ENCODE assay signal across 15 cellular contexts in genomic region chr1:229325401-229325800, GRCh38. TPM values are rescaled to one million over a fixed set of nuclear protein-coding genes. Genes with fewer than 3 reads are reported as not detected.
A peak's percentile ranks its signal among the peaks of the same experiment; 100 is the strongest.
DNase-seq lines count a peak whose midpoint lies in the region; ATAC-seq and FAIRE-seq lines count a peak whose summit lies in the region.
"Had no signal": no experiment of that assay in that cellular context is flagged by ENCODE, and none has a peak within 500 bp of the region (broad histone marks: within the 10 kb centered on the region; RNA-seq: fewer than 3 reads in every experiment).

No MANE protein-coding gene starts in this region.

- H3K27me3 Mint-ChIP-seq in activated T-helper 17 cell treated with anti-CD3 and anti-CD28 coated beads, Interleukin-2, amount 50 U/mL, for 72 hours, result no peaks in the 10 kb centered on the region
- no peaks in the 10 kb centered on the region for H3K27me3 Mint-ChIP-seq in naive B cell

- DNase-seq in GM18507 (ENCODE audit: extremely low spot score, insufficient read length, low read depth) (no peak), naive B cell (no peak), NCI-H2107 (lab: John Stamatoyannopoulos, UW) (no peak), AG20443 (ENCODE audit: low spot score) (no peak), 8988T (no peak)
- DNase-seq in stimulated activated naive CD4-positive, alpha-beta T cell (lab: John Stamatoyannopoulos, UW), result no peak
- DNase-seq: activated CD4-positive, alpha-beta T cell treated with anti-CD3 and anti-CD28 coated beads, Interleukin-2, amount 50 U/mL, for 1 hour; central memory CD4-positive, alpha-beta T cell; left colon; NCI-H1930; stimulated activated CD4-positive, alpha-beta T cell treated with anti-CD3 and anti-CD28 coated beads, Interleukin-15, amount 100 ng/mL, for 24 hours had no signal

- H3K4me3 Mint-ChIP-seq in activated T-helper 17 cell treated with anti-CD3 and anti-CD28 coated beads, Interleukin-2, amount 50 U/mL, for 72 hours, result peak overlapping the region; percentile 59
- H3K4me3 Mint-ChIP-seq in naive B cell, result peak overlapping the region in 5 of 8 donors; percentile 60 to 88 (median 74)

- no peak for ATAC-seq in activated T-helper 17 cell treated with anti-CD3 and anti-CD28 coated beads, Interleukin-2, amount 50 U/mL, for 72 hours (replicated peaks)
- no peak for ATAC-seq in naive B cell (ENCODE audit: low read depth in 2 of 2)
- ATAC-seq: left colon had no signal

- H3K27ac ChIP-seq in BLaER1 treated with 17β-estradiol and CSF1 and Interleukin-3, amounts not matched to agents 10 nM and 100 nM, result peak overlapping the region in 8 of 11 experiments; percentile 17 to 56 (median 44); a peak in 13 of 22 replicates
- H3K27ac ChIP-seq: HL-60 had no signal

- H3K9ac ChIP-seq in BLaER1 treated with 17β-estradiol and CSF1 and Interleukin-3, amounts not matched to agents 10 nM and 100 nM, result peak overlapping the region in 6 of 11 experiments; percentile 10 to 59 (median 45); a peak in 9 of 22 replicates

- H3K9me3 ChIP-seq in BLaER1 treated with 17β-estradiol and CSF1 and Interleukin-3, amounts not matched to agents 10 nM and 100 nM (replicated peaks in 1 of 11), result no peaks in the 10 kb centered on the region

- peaks cover 0 to 25% (median 0%) of the 10 kb centered on the region in 11 experiments; a peak in 4 of 22 replicates for H4K20me1 ChIP-seq in BLaER1 treated with 17β-estradiol and CSF1 and Interleukin-3, amounts not matched to agents 10 nM and 100 nM

- H3K27ac Mint-ChIP-seq in activated T-helper 17 cell treated with anti-CD3 and anti-CD28 coated beads, Interleukin-2, amount 50 U/mL, for 72 hours, result no peak overlapping the region
- peak overlapping the region in 5 of 6 donors; percentile 86 to 92 (median 89) for H3K27ac Mint-ChIP-seq in naive B cell

- peaks cover 94% of the 10 kb centered on the region for H3K36me3 Mint-ChIP-seq in activated T-helper 17 cell treated with anti-CD3 and anti-CD28 coated beads, Interleukin-2, amount 50 U/mL, for 72 hours (ENCODE audit: low read depth)
- H3K36me3 Mint-ChIP-seq in naive B cell, result peaks cover 10 to 18% of the 10 kb centered on the region in 2 donors

- H3K36me3 ChIP-seq in BLaER1 treated with 17β-estradiol and CSF1 and Interleukin-3, amounts not matched to agents 10 nM and 100 nM, result peaks cover 41 to 96% (median 66%) of the 10 kb centered on the region in 11 experiments; a peak in 21 of 22 replicates

- no peaks in the 10 kb centered on the region for H3K27me3 ChIP-seq in BLaER1 treated with 17β-estradiol and CSF1 and Interleukin-3, amounts not matched to agents 10 nM and 100 nM

- peak overlapping the region in 1 of 10 experiments; percentile 22; a peak in 1 of 20 replicates for H3K4me3 ChIP-seq in BLaER1 treated with 17β-estradiol and CSF1 and Interleukin-3, amounts not matched to agents 10 nM and 100 nM

- FAIRE-seq in GM18507 (lab: Jason Lieb, UNC), result peak; percentile 39

- H3K4me1 Mint-ChIP-seq in activated T-helper 17 cell treated with anti-CD3 and anti-CD28 coated beads, Interleukin-2, amount 50 U/mL, for 72 hours, result peaks cover 35% of the 10 kb centered on the region
- peaks cover 11 to 43% (median 30%) of the 10 kb centered on the region in 3 donors for H3K4me1 Mint-ChIP-seq in naive B cell

- H3K4me1 ChIP-seq in BLaER1 treated with 17β-estradiol and CSF1 and Interleukin-3, amounts not matched to agents 10 nM and 100 nM, result peaks cover 6 to 38% (median 10%) of the 10 kb centered on the region in 10 experiments; a peak in 13 of 20 replicates

- no peaks in the 10 kb centered on the region for H3K9me3 Mint-ChIP-seq in activated T-helper 17 cell treated with anti-CD3 and anti-CD28 coated beads, Interleukin-2, amount 50 U/mL, for 72 hours
- H3K9me3 Mint-ChIP-seq in naive B cell, result no peaks in the 10 kb centered on the region
- H3K9me3 Mint-ChIP-seq: activated naive CD4-positive, alpha-beta T cell treated with anti-CD3 and anti-CD28 coated beads, Interleukin-2, amount 50 U/mL, for 72 hours had no signal

- H3K4me2 ChIP-seq in BLaER1 treated with 17β-estradiol and CSF1 and Interleukin-3, amounts not matched to agents 10 nM and 100 nM, result peak overlapping the region in 9 of 11 experiments; percentile 9 to 71 (median 35); a peak in 13 of 22 replicates

RNA-seq across cellular contexts. Expression of gene CCSAP, which starts 17.4 kb away (rescaled TPM):
- total RNA-seq in activated T-helper 17 cell treated with anti-CD3 and anti-CD28 coated beads, Interleukin-2, amount 50 U/mL, for 72 hours, result 10 to 100 TPM; 10.1 to 32.7 TPM
- 1 to 10 TPM in 5 of 6 donors, under 1 TPM in 1; 0.13 to 3.3 (median 2.4) TPM for polyA plus RNA-seq in naive B cell (ENCODE audit: low read depth in 6 of 6)

RNA-seq across cellular contexts. Expression of gene RAB4A, which starts 54.5 kb away (rescaled TPM):
- total RNA-seq in activated T-helper 17 cell treated with anti-CD3 and anti-CD28 coated beads, Interleukin-2, amount 50 U/mL, for 72 hours, result 10 to 100 TPM; 35.2 to 36.6 TPM
- 10 to 100 TPM; 16.5 to 26.6 (median 23.2) TPM for polyA plus RNA-seq in naive B cell (ENCODE audit: low read depth in 6 of 6)
